In genomic region chr21:40841524-40842196, GRCh38 we compare ENCODE assay signal across 8 cellular contexts. TPM values are rescaled to one million over a fixed set of nuclear protein-coding genes. Genes with fewer than 3 reads are reported as not detected.
A peak's percentile ranks its signal among the peaks of the same experiment; 100 is the strongest.
DNase-seq lines count a peak whose midpoint lies in the region; ATAC-seq lines count a peak whose summit lies in the region.

No MANE protein-coding gene starts in this region.

- in situ Hi-C loops in KBM-7 (cut with MboI; ENCODE audit: low pct_unique_long_range_greater_than_20kb, low sequenced_read_pairs): no loop called here

- no peak for ATAC-seq in stimulated activated naive CD8-positive, alpha-beta T cell treated with anti-CD3 and anti-CD28 coated beads, Interleukin-15, Interleukin-2, amounts not matched to agents 100 U/mL and 50 U/mL, for 24 hours
- no peak for ATAC-seq in HG03571 (IDR thresholded peaks at IDR 0.05; ENCODE audit: unreplicated experiment)

- peak; percentile 88 for DNase-seq in DMS53 (lab: John Stamatoyannopoulos, UW)
- DNase-seq in NCI-H2107 (lab: John Stamatoyannopoulos, UW): peak; percentile 88
- peak; percentile 71 for DNase-seq in cerebellum (ENCODE audit: low spot score)
- peak; percentile 64 for DNase-seq in mucosa of gallbladder (ENCODE audit: low spot score)
- no peak for DNase-seq in stimulated activated naive CD8-positive, alpha-beta T cell treated with anti-CD3 and anti-CD28 coated beads, Interleukin-15, Interleukin-2, amounts not matched to agents 100 U/mL and 50 U/mL, for 24 hours
- no peak for DNase-seq in KBM-7
- DNase-seq in activated naive CD4-positive, alpha-beta T cell treated with Interleukin-2 at 50 U/mL for 16 hours: no peak

RNA-seq across cellular contexts. Expression of gene DSCAM, which starts 5.3 kb away (rescaled TPM):
- total RNA-seq in cerebellum (25.1 TPM), mucosa of gallbladder (0.09 TPM)

Comparison
In these comparisons a context has a peak if more than half of its experiments do, and no peak if none do; other contexts are left out.
1. DNase-seq: peak in DMS53 (single experiment), NCI-H2107 (single experiment), cerebellum (single experiment) and mucosa of gallbladder (single experiment); none in stimulated activated naive CD8-positive, alpha-beta T cell treated with anti-CD3 and anti-CD28 coated beads, Interleukin-15, Interleukin-2, amounts not matched to agents 100 U/mL and 50 U/mL, for 24 hours (single experiment), KBM-7 (single experiment) and activated naive CD4-positive, alpha-beta T cell treated with Interleukin-2 at 50 U/mL for 16 hours (single experiment).
2. RNA of gene DSCAM, which starts 5.3 kb away (total RNA-seq): 25.1 TPM in cerebellum (single experiment); 0.09 TPM in mucosa of gallbladder (single experiment); every median in the first group is over 10 times any median in the second.